Comparison of ENCODE assay signal across 1 cellular context in genomic region chr19:49395581-49396407, GRCh38.
TF ChIP-seq lines count a peak whose summit lies in the region.

No MANE protein-coding gene starts in this region.

TF ChIP-seq in HepG2, 621 proteins besides CTCF, POLR2A, EP300 and RAD21:
- TF ChIP-seq CEBPG (CRISPR knock-in tag; IDR thresholded peaks at IDR 0.05) (0 out of 2 replicates have a peak, but pooled peaks have one; percentile 11), CEBPB (IDR thresholded peaks at IDR 0.05; ENCODE audit: borderline replicate concordance, low read depth, low read length) (peak; percentile 11; the same call in 1 of the 2 replicates), ZFYVE20 (CRISPR knock-in tag; IDR thresholded peaks at IDR 0.05; ENCODE audit: borderline replicate concordance, low read depth) (no peak), SOX6 (IDR thresholded peaks at IDR 0.05) (no peak), SOX6 (CRISPR knock-in tag; IDR thresholded peaks at IDR 0.05) (no peak), ZNF326 (CRISPR knock-in tag; IDR thresholded peaks at IDR 0.05; ENCODE audit: borderline replicate concordance) (no peak), HINFP (CRISPR knock-in tag; IDR thresholded peaks at IDR 0.05; ENCODE audit: low read depth) (no peak)
